ENCODE assay signal across 8 cellular contexts in genomic region chr2:105369777-105370690, GRCh38. TPM values are rescaled to one million over a fixed set of nuclear protein-coding genes. Genes with fewer than 3 reads are reported as not detected.
DNase-seq lines count a peak whose midpoint lies in the region; ATAC-seq, FAIRE-seq and TF ChIP-seq lines count a peak whose summit lies in the region.

No MANE protein-coding gene starts in this region.

- peaks cover 21% of the 10 kb centered on the region for H3K4me1 Mint-ChIP-seq in T-helper 17 cell

- ATAC-seq in T-helper 17 cell (peak; percentile 99), sciatic nerve (peak; percentile 82)

- peaks cover 4% of the 10 kb centered on the region for H3K36me3 Mint-ChIP-seq in T-helper 17 cell (ENCODE audit: low read depth)

- no peaks in the 10 kb centered on the region for H3K27me3 ChIP-seq in right atrium auricular region

- H3K27me3 Mint-ChIP-seq in T-helper 17 cell: peaks cover 14% of the 10 kb centered on the region

- DNase-seq in GM12864 (ENCODE audit: low read depth): peak; percentile 64
- DNase-seq in HEK293T (ENCODE audit: extremely low spot score): peak; percentile 85
- peak; percentile 70 for DNase-seq in NCI-H1048 (lab: John Stamatoyannopoulos, UW)
- peak; percentile 64 to 79 (median 67) for DNase-seq in T-helper 17 cell
- peak; percentile 85 for DNase-seq in amniotic epithelial cell (ENCODE audit: low read depth)
- peak; percentile 93 for DNase-seq in right atrium auricular region (ENCODE audit: low spot score)
- peak; percentile 92 for DNase-seq in sciatic nerve (ENCODE audit: low spot score)
- DNase-seq in RCC 7860 (ENCODE audit: low spot score): no peak

- POLR2A ChIA-PET in HEK293T (lab: Yijun Ruan, JAX): no interaction called here

- CTCF ChIA-PET in HEK293T (lab: Yijun Ruan, JAX): interaction anchor here (1.2 to 1.6 kb wide), 2 partner anchors 9 to 151 kb away, joined by 3 to 13 read pairs; no protein-coding TSS in a partner anchor

- H3K27ac ChIP-seq in right atrium auricular region: no peak overlapping the region

- no peak overlapping the region for H3K4me3 ChIP-seq in GM12864 (ENCODE audit: low read depth, low read length)
- no peak overlapping the region for H3K4me3 ChIP-seq in right atrium auricular region

- H3K4me3 Mint-ChIP-seq in T-helper 17 cell: peak overlapping the region; percentile 52

- H3K27ac Mint-ChIP-seq in T-helper 17 cell: peak overlapping the region; percentile 32

- H3K9me3 ChIP-seq in T-helper 17 cell (ENCODE audit: control insufficient read depth, low read length, poor library complexity, severe bottlenecking) (no peaks in the 10 kb centered on the region), right atrium auricular region (no peaks in the 10 kb centered on the region)

- TF ChIP-seq CTCF in GM12864 (IDR thresholded peaks at IDR 0.05; ENCODE audit: low read depth, low read length, missing control alignments): peak; percentile 98
- TF ChIP-seq CTCF in right atrium auricular region (IDR thresholded peaks at IDR 0.05): peak; percentile 88 to 93

- H3K36me3 ChIP-seq in right atrium auricular region: peaks cover 60% of the 10 kb centered on the region

- no peak for FAIRE-seq in RCC 7860 (lab: Jason Lieb, UNC)

- intact Hi-C loops in sciatic nerve (cut with DNase I): loop anchor here (5.0 kb wide), 1 partner anchor 147 kb away; no protein-coding TSS in a partner anchor

- peaks cover 0 to 37% of the 10 kb centered on the region in 2 donors for H3K4me1 ChIP-seq in right atrium auricular region

TF ChIP-seq in HEK293T, 16 proteins besides CTCF, POLR2A, EP300 and RAD21:
- no peak for TF ChIP-seq LEF1 (IDR thresholded peaks at IDR 0.05; ENCODE audit: borderline replicate concordance)
- TF ChIP-seq L3MBTL2 (conservative IDR thresholded peaks at IDR 0.05): no peak; the same call in 1 of the 2 replicates
- TF ChIP-seq ARNT (IDR thresholded peaks at IDR 0.05): no peak
- no peak for TF ChIP-seq FOXM1 (IDR thresholded peaks at IDR 0.05; ENCODE audit: borderline replicate concordance)
- TF ChIP-seq FOXA1 (IDR thresholded peaks at IDR 0.05): no peak
- no peak for TF ChIP-seq TARDBP (IDR thresholded peaks at IDR 0.05)
- TF ChIP-seq SUZ12 (IDR thresholded peaks at IDR 0.05): no peak
- TF ChIP-seq PKNOX1 (IDR thresholded peaks at IDR 0.05): no peak

RNA-seq across cellular contexts. Expression of gene FHL2, which starts 28.8 kb away (rescaled TPM):
- total RNA-seq in T-helper 17 cell: 1 to 10 TPM in 1 of 2 donors, under 1 TPM in 1; 0.65 to 8.9 TPM
- total RNA-seq in right atrium auricular region: 100 to 1,000 TPM; 141 to 356 TPM
- total RNA-seq in sciatic nerve: 208 TPM

RNA-seq across cellular contexts. Expression of gene C2orf49, which starts 32.7 kb away (rescaled TPM):
- 10 to 100 TPM; 18.1 to 21.5 TPM for total RNA-seq in T-helper 17 cell
- 10 to 100 TPM; 15.5 to 18.0 TPM for total RNA-seq in right atrium auricular region
- total RNA-seq in sciatic nerve: 30.6 TPM

RNA-seq across cellular contexts. Expression of gene TGFBRAP1, which starts 40.5 kb away (rescaled TPM):
- total RNA-seq in T-helper 17 cell (10 to 100 TPM; 18.5 to 19.1 TPM), right atrium auricular region (10 to 100 TPM; 13.3 to 15.8 TPM), sciatic nerve (20.6 TPM)

Comparison
In these comparisons a context has a peak if more than half of its experiments do, and no peak if none do; other contexts are left out.
1. RNA of gene FHL2, which starts 28.8 kb away (total RNA-seq): 141 to 356 TPM in right atrium auricular region and 208 TPM in sciatic nerve (single experiment); 0.65 to 8.9 TPM in T-helper 17 cell; every median in the first group is over 10 times any median in the second.